28 cellular contexts compared by ENCODE assay signal in genomic region chr20:57806476-57806875, GRCh38.
"Had no signal": no experiment of that assay in that cellular context is flagged by ENCODE, and none has a peak within 500 bp of the region (broad histone marks: within the 10 kb centered on the region; RNA-seq: fewer than 3 reads in every experiment).

No MANE protein-coding gene starts in this region.

- H3K36me3 ChIP-seq: left ventricle myocardium inferior, neutrophil, right atrium auricular region, right lobe of liver, stomach, thyroid gland, transverse colon, upper lobe of right lung, uterus had no signal

- H3K4me3 ChIP-seq: left ventricle myocardium inferior, mucosa of descending colon, right atrium auricular region, right lobe of liver, smooth muscle cell, stomach, testis, thyroid gland, transverse colon, upper lobe of right lung, uterus had no signal

- H3K27ac ChIP-seq: left ventricle myocardium inferior, neutrophil, parathyroid adenoma, right atrium auricular region, right lobe of liver, stomach, testis, thyroid gland, transverse colon, upper lobe of right lung, uterus had no signal

- H3K9me3 Mint-ChIP-seq: immature natural killer cell; memory B cell; naive thymus-derived CD8-positive, alpha-beta T cell; nephron; neural crest cell; stimulated activated naive B cell treated with anti-CD40 and anti-IgM and Interleukin-4, amounts not matched to agents 10 μg/mL and 1 μg/mL and 100 μg/mL, for 72 hours had no signal

- H3K27me3 ChIP-seq: neutrophil, right atrium auricular region, right lobe of liver, testis, thyroid gland, transverse colon, upper lobe of right lung, uterus had no signal

- H3K4me1 ChIP-seq: parathyroid adenoma, right lobe of liver, testis, thyroid gland, transverse colon, uterus had no signal

- H3K36me3 Mint-ChIP-seq: immature natural killer cell; memory B cell; naive thymus-derived CD8-positive, alpha-beta T cell; stimulated activated naive B cell treated with anti-CD40 and anti-IgM and Interleukin-4, amounts not matched to agents 10 μg/mL and 1 μg/mL and 100 μg/mL, for 72 hours had no signal

- H3K27ac Mint-ChIP-seq: immature natural killer cell; memory B cell; naive thymus-derived CD8-positive, alpha-beta T cell; progenitor cell of endocrine pancreas; stimulated activated naive B cell treated with anti-CD40 and anti-IgM and Interleukin-4, amounts not matched to agents 10 μg/mL and 1 μg/mL and 100 μg/mL, for 72 hours had no signal

- H3K9me3 ChIP-seq: left ventricle myocardium inferior, mucosa of descending colon, neutrophil, right atrium auricular region, right lobe of liver, stomach, testis, thyroid gland, transverse colon, upper lobe of right lung, uterus had no signal

- H3K4me3 Mint-ChIP-seq: immature natural killer cell; memory B cell; naive thymus-derived CD8-positive, alpha-beta T cell; nephron; neural crest cell; stimulated activated naive B cell treated with anti-CD40 and anti-IgM and Interleukin-4, amounts not matched to agents 10 μg/mL and 1 μg/mL and 100 μg/mL, for 72 hours had no signal

- DNase-seq: hypothalamus; immature natural killer cell; left ventricle myocardium inferior; midbrain; mucosa of descending colon; naive thymus-derived CD8-positive, alpha-beta T cell; occipital lobe; right lobe of liver; stimulated activated CD4-positive, alpha-beta T cell treated with anti-CD3 and anti-CD28 coated beads, Interleukin-12 subunit alpha, Interleukin-12 subunit beta, amount 100 ng/mL, for 4 hours; stimulated activated CD4-positive, alpha-beta T cell treated with anti-CD3 and anti-CD28 coated beads, Interleukin-15, amount 100 ng/mL, for 24 hours; stimulated activated CD4-positive, alpha-beta T cell treated with anti-CD3 and anti-CD28 coated beads, Interleukin-2, amount 100 ng/mL, for 24 hours; stimulated activated CD4-positive, alpha-beta T cell treated with anti-CD3 and anti-CD28 coated beads, Interleukin-4, amount 100 ng/mL, for 1 hour; stimulated activated naive B cell treated with anti-CD40 and anti-IgM and Interleukin-4, amounts not matched to agents 10 μg/mL and 1 μg/mL and 100 μg/mL, for 72 hours; stimulated activated naive CD8-positive, alpha-beta T cell treated with anti-CD3 and anti-CD28 coated beads, Interleukin-15, Interleukin-2, amounts not matched to agents 100 U/mL and 50 U/mL, for 24 hours; stomach; testis; thyroid gland; transverse colon; upper lobe of right lung; uterus had no signal

- H3K4me1 Mint-ChIP-seq: immature natural killer cell; memory B cell; naive thymus-derived CD8-positive, alpha-beta T cell; stimulated activated naive B cell treated with anti-CD40 and anti-IgM and Interleukin-4, amounts not matched to agents 10 μg/mL and 1 μg/mL and 100 μg/mL, for 72 hours had no signal

- ATAC-seq: mucosa of descending colon; naive thymus-derived CD8-positive, alpha-beta T cell; right lobe of liver; stimulated activated naive CD8-positive, alpha-beta T cell treated with anti-CD3 and anti-CD28 coated beads, Interleukin-15, Interleukin-2, amounts not matched to agents 100 U/mL and 50 U/mL, for 24 hours; upper lobe of right lung had no signal
